In genomic region chr16:66378739-66379570, GRCh38 we compare ENCODE assay signal across 30 cellular contexts. TPM values are rescaled to one million over a fixed set of nuclear protein-coding genes. Genes with fewer than 3 reads are reported as not detected.
A peak's percentile ranks its signal among the peaks of the same experiment; 100 is the strongest.
DNase-seq lines count a peak whose midpoint lies in the region; ATAC-seq and TF ChIP-seq lines count a peak whose summit lies in the region.
"Had no signal": no experiment of that assay in that cellular context is flagged by ENCODE, and none has a peak within 500 bp of the region (broad histone marks: within the 10 kb centered on the region; RNA-seq: fewer than 3 reads in every experiment).

No MANE protein-coding gene starts in this region.

- CTCF ChIA-PET in IMR-90 (lab: Yijun Ruan, JAX), result no interaction called here

- H2BK5ac ChIP-seq in IMR-90 (ENCODE audit: low read depth, low read length, poor library complexity, severe bottlenecking), result no peak overlapping the region

- no peak overlapping the region for H3K23ac ChIP-seq in IMR-90 (ENCODE audit: low read depth, low read length)

- ATAC-seq in IMR-90 (ENCODE audit: low read depth) (no peak), gastrocnemius medialis (no peak), HG03342 (IDR thresholded peaks at IDR 0.05; ENCODE audit: unreplicated experiment) (no peak)
- ATAC-seq: right lobe of liver; SK-N-SH treated with all-trans-retinoic acid at 6 μM for 48 hours; stimulated activated effector memory CD8-positive, alpha-beta T cell treated with anti-CD3 and anti-CD28 coated beads, Interleukin-12 subunit alpha, Interleukin-12 subunit beta, amount 100 ng/mL, for 72 hours had no signal

- H4K8ac ChIP-seq in IMR-90 (ENCODE audit: low read depth in 2 of 2, low read length in 2 of 2), result no peak overlapping the region

- H3K27me3 ChIP-seq in IMR-90 (ENCODE audit: control insufficient read depth, insufficient read depth, low read length) (peaks cover 12% of the 10 kb centered on the region; the same call in 1 of the 2 replicates), gastrocnemius medialis (no peaks in the 10 kb centered on the region)
- H3K27me3 ChIP-seq: right lobe of liver had no signal

- H2AK5ac ChIP-seq in IMR-90 (ENCODE audit: low read depth, low read length), result 0 out of 2 replicates have a peak overlapping the region, but pooled peaks have one; percentile 24

- H2AK9ac ChIP-seq in IMR-90 (replicated peaks; ENCODE audit: low read depth, low read length, poor library complexity), result no peak overlapping the region

- no peak overlapping the region for H2BK15ac ChIP-seq in IMR-90 (ENCODE audit: low read depth, low read length)

- H3K9me1 ChIP-seq in IMR-90 (ENCODE audit: insufficient read depth, low read length), result peaks cover 5% of the 10 kb centered on the region

- H3K18ac ChIP-seq in IMR-90 (ENCODE audit: low read depth, low read length), result no peak overlapping the region

- H2BK20ac ChIP-seq in IMR-90 (ENCODE audit: low read depth, low read length), result no peak overlapping the region

- intact Hi-C loops in IMR-90 (cut with micrococcal nuclease), result no loop called here
- intact Hi-C loops in gastrocnemius medialis (cut with DNase I; ENCODE audit: low total_unique reads), result no loop called here

- dilution Hi-C loops in IMR-90 (cut with HindIII; ENCODE audit: low sequenced_read_pairs, unreplicated experiment), result no loop called here

- no peak overlapping the region for H2BK120ac ChIP-seq in IMR-90 (ENCODE audit: low read depth, low read length)

- TF ChIP-seq RAD21 in IMR-90 (IDR thresholded peaks at IDR 0.05; ENCODE audit: low read length), result no peak

- TF ChIP-seq CTCF in IMR-90 (conservative IDR thresholded peaks at IDR 0.05; ENCODE audit: low read depth, low read length) (no peak), gastrocnemius medialis (IDR thresholded peaks at IDR 0.05 in 4 of 5, conservative IDR thresholded peaks at IDR 0.05 in 1 of 5) (no peak)

- H3K27ac ChIP-seq in IMR-90 (ENCODE audit: insufficient read depth, low read length) (no peak overlapping the region), gastrocnemius medialis (peak overlapping the region in 3 of 4 donors; percentile 48 to 81 (median 57))
- H3K27ac ChIP-seq: 22Rv1, C4-2B, parathyroid adenoma, right lobe of liver, VCaP had no signal

- no peaks in the 10 kb centered on the region for H3K79me1 ChIP-seq in IMR-90 (ENCODE audit: low read depth in 1 of 2, low read length in 2 of 2)

- no peak overlapping the region for H3K14ac ChIP-seq in IMR-90 (replicated peaks; ENCODE audit: low read depth, low read length)

- H3K56ac ChIP-seq in IMR-90 (ENCODE audit: extremely low read depth, insufficient read depth, low read length), result no peak overlapping the region

- no peak overlapping the region for H3K4me3 ChIP-seq in IMR-90 (ENCODE audit: insufficient read depth, low read depth, low read length)
- no peak overlapping the region for H3K4me3 ChIP-seq in gastrocnemius medialis
- H3K4me3 ChIP-seq: lung, right lobe of liver had no signal

- POLR2A ChIA-PET in IMR-90 (lab: Charles Lee; ENCODE audit: unreplicated experiment), result no interaction called here

- in situ Hi-C loops in IMR-90 (cut with MboI; ENCODE audit: low sequenced_read_pairs), result no loop called here
- in situ Hi-C loops in gastrocnemius medialis (cut with MboI; ENCODE audit: low sequenced_read_pairs in 4 of 4), result no loop called here

- no peak overlapping the region for H4K5ac ChIP-seq in IMR-90 (ENCODE audit: low read depth, low read length)

- H3K36me3 ChIP-seq in IMR-90 (ENCODE audit: control insufficient read depth, insufficient read depth, low read length) (no peaks in the 10 kb centered on the region), gastrocnemius medialis (no peaks in the 10 kb centered on the region)
- H3K36me3 ChIP-seq: right lobe of liver had no signal

- DNase-seq in DMS79 (lab: John Stamatoyannopoulos, UW) (peak; percentile 0), DMS79 treated with DMSO at 0.1 percent for 48 hours (lab: John Stamatoyannopoulos, UW) (no peak), IMR-90 (no peak), islet precursor cell (peak; percentile 80), gastrocnemius medialis (no peak), iPS-NIHi7 (ENCODE audit: extremely low spot score) (no peak), NCI-H2029 (lab: John Stamatoyannopoulos, UW) (no peak)
- DNase-seq: activated CD4-positive, alpha-beta T cell treated with anti-CD3 and anti-CD28 coated beads, Interleukin-2, amount 10 ng/mL, durations not matched to agents 24 days and 14 days; activated naive CD4-positive, alpha-beta T cell; activated T-cell treated with anti-CD3 and anti-CD28 coated beads, Interleukin-2, amount 50 U/mL, for 1 hour; dermis blood vessel endothelial cell; NCI-H1105 treated with DMSO at 0.1 percent for 48 hours; NCI-H2081; NCI-H226; NCI-H748 treated with DMSO at 0.1 percent for 48 hours; stimulated activated CD4-positive, alpha-beta T cell treated with anti-CD3 and anti-CD28 coated beads, Interleukin-4, amount 100 ng/mL, for 24 hours; substantia nigra; T-helper 2 cell had no signal

- 90% methylated on average over 4 of the region's 18 CpGs; no CpG with 5 or more reads in 1 of the 2 experiments for WGBS in IMR-90 (ENCODE audit: extremely low coverage in 2 of 2, insufficient read length in 1 of 2), 2 experiments

- no TSS peak for BruUV-seq in IMR-90 (replicated peaks; lab: Mats Ljungman, UMichigan)

- no peak overlapping the region for H2AFZ ChIP-seq in IMR-90 (replicated peaks; ENCODE audit: low read length, poor library complexity)
- H2AFZ ChIP-seq: parathyroid adenoma had no signal

- H3K4ac ChIP-seq in IMR-90 (ENCODE audit: low read depth, low read length), result no peak overlapping the region

- H3K9me3 ChIP-seq in IMR-90 (ENCODE audit: control insufficient read depth, insufficient read depth, low read length), result no peaks in the 10 kb centered on the region
- no peaks in the 10 kb centered on the region for H3K9me3 ChIP-seq in gastrocnemius medialis
- H3K9me3 ChIP-seq: right lobe of liver had no signal

- no peak overlapping the region for H3K9ac ChIP-seq in IMR-90 (ENCODE audit: low read depth, low read length)
- H3K9ac ChIP-seq: parathyroid adenoma had no signal

- H3K4me2 ChIP-seq in IMR-90 (ENCODE audit: low read depth, low read length), result no peak overlapping the region

- H3K4me1 ChIP-seq in IMR-90 (ENCODE audit: control insufficient read depth, insufficient read depth, low read length) (peaks cover 10% of the 10 kb centered on the region), gastrocnemius medialis (peaks cover 0 to 10% of the 10 kb centered on the region in 2 donors)
- H3K4me1 ChIP-seq: right lobe of liver had no signal

- TF ChIP-seq POLR2A in IMR-90 (IDR thresholded peaks at IDR 0.05; ENCODE audit: low read depth, low read length) (no peak), gastrocnemius medialis (IDR thresholded peaks at IDR 0.05) (no peak)

- H4K91ac ChIP-seq in IMR-90 (ENCODE audit: insufficient read depth, low read depth, low read length), result no peak overlapping the region

- no peaks in the 10 kb centered on the region for H4K20me1 ChIP-seq in IMR-90 (ENCODE audit: insufficient read depth, low read length)

TF ChIP-seq in IMR-90, 13 proteins besides CTCF, POLR2A, EP300 and RAD21:
- TF ChIP-seq MXI1 (IDR thresholded peaks at IDR 0.05; ENCODE audit: borderline replicate concordance, low read depth, low read length), result no peak
- TF ChIP-seq RCOR1 (IDR thresholded peaks at IDR 0.05; ENCODE audit: insufficient replicate concordance, low read length), result no peak
- no peak for TF ChIP-seq CHD1 (IDR thresholded peaks at IDR 0.05; ENCODE audit: low read depth, low read length)
- TF ChIP-seq NFE2L2 (IDR thresholded peaks at IDR 0.05; ENCODE audit: low read depth, low read length), result no peak
- TF ChIP-seq ELK1 (IDR thresholded peaks at IDR 0.05; ENCODE audit: borderline replicate concordance, low read depth, low read length), result no peak
- TF ChIP-seq RFX5 (IDR thresholded peaks at IDR 0.05; ENCODE audit: low read depth, low read length), result no peak
- TF ChIP-seq BHLHE40 (IDR thresholded peaks at IDR 0.05; ENCODE audit: low read depth, low read length), result no peak
- no peak for TF ChIP-seq MAZ (IDR thresholded peaks at IDR 0.05; ENCODE audit: borderline replicate concordance, low read depth, low read length)
- no peak for TF ChIP-seq CEBPB (IDR thresholded peaks at IDR 0.05; ENCODE audit: low read depth, low read length)
- no peak for TF ChIP-seq FOS (IDR thresholded peaks at IDR 0.05; ENCODE audit: low read depth, low read length)
- no peak for TF ChIP-seq MAFK (IDR thresholded peaks at IDR 0.05; ENCODE audit: low read depth, low read length)
- TF ChIP-seq SMC3 (IDR thresholded peaks at IDR 0.05; ENCODE audit: low read depth, low read length), result no peak
- no peak for TF ChIP-seq USF2 (IDR thresholded peaks at IDR 0.05; ENCODE audit: low read depth, low read length)

RNA-seq across cellular contexts. Expression of gene CDH5, which starts 12.5 kb away (rescaled TPM):
- total RNA-seq in IMR-90 (2012; rRNA removed) (not detected in 2 replicates), gastrocnemius medialis (10 to 100 TPM; 24.3 to 37.4 (median 31.7) TPM)
- polyA plus RNA-seq in IMR-90 (2012; rRNA removed), result not detected in 2 replicates
- not detected in 2 replicates for polyA plus RNA-seq in IMR-90 (2012; cell fraction: cytosol; rRNA removed)
- 0.02 TPM in 1 of 2 replicates, not detected in the other for polyA plus RNA-seq in IMR-90 (2012; cell fraction: nucleus; rRNA removed; ENCODE audit: low replicate concordance)
- total RNA-seq: activated CD4-positive, alpha-beta T cell treated with anti-CD3 and anti-CD28 coated beads, Interleukin-2, amount 10 ng/mL, durations not matched to agents 24 days and 14 days; activated CD8-positive, alpha-beta memory T cell treated with anti-CD3 and anti-CD28 coated beads for 36 hours; fibroblast of lung; H4 had no signal

RNA-seq across cellular contexts. Expression of gene BEAN1, which starts 48.1 kb away (rescaled TPM):
- not detected in 2 replicates for total RNA-seq in IMR-90 (2012; rRNA removed)
- not detected in 2 replicates for polyA plus RNA-seq in IMR-90 (2012; rRNA removed)
- polyA plus RNA-seq in IMR-90 (2012; cell fraction: cytosol; rRNA removed), result not detected in 2 replicates
- 0.13 TPM in 1 of 2 replicates, not detected in the other for polyA plus RNA-seq in IMR-90 (2012; cell fraction: nucleus; rRNA removed; ENCODE audit: low replicate concordance)
- not detected for total RNA-seq in gastrocnemius medialis
- total RNA-seq: activated CD4-positive, alpha-beta T cell treated with anti-CD3 and anti-CD28 coated beads, Interleukin-2, amount 10 ng/mL, durations not matched to agents 24 days and 14 days; activated CD8-positive, alpha-beta memory T cell treated with anti-CD3 and anti-CD28 coated beads for 36 hours; fibroblast of lung had no signal

Comparison
In these comparisons a context has a peak if more than half of its experiments do, and no peak if none do; other contexts are left out.
1. DNase-seq: peak in DMS79 (single experiment) and islet precursor cell (single experiment); none in DMS79 treated with DMSO at 0.1 percent for 48 hours (single experiment), IMR-90 (single experiment), gastrocnemius medialis (0 of 2), iPS-NIHi7 (single experiment) and NCI-H2029 (single experiment).
2. RNA of gene CDH5, which starts 12.5 kb away (total RNA-seq): 24.3 to 37.4 TPM in gastrocnemius medialis; not detected in IMR-90; every median in the first group is over 10 times any median in the second.